Comparison of ENCODE assay signal across 17 cellular contexts in genomic region chr6:144647971-144648651, GRCh38.
DNase-seq lines count a peak whose midpoint lies in the region; ATAC-seq and TF ChIP-seq lines count a peak whose summit lies in the region.
"Had no signal": no experiment of that assay in that cellular context is flagged by ENCODE, and none has a peak within 500 bp of the region (broad histone marks: within the 10 kb centered on the region; RNA-seq: fewer than 3 reads in every experiment).

No MANE protein-coding gene starts in this region.

- H3K79me2 ChIP-seq in OCI-LY1 (ENCODE audit: insufficient read depth, low read length) (no peaks in the 10 kb centered on the region), neural cell (replicated peaks; ENCODE audit: insufficient read depth, low read length) (no peaks in the 10 kb centered on the region)

- H3K27ac ChIP-seq in OCI-LY1 (ENCODE audit: low read depth, low read length, poor library complexity, severe bottlenecking) (peak overlapping the region; percentile 53), dorsolateral prefrontal cortex (no peak overlapping the region), neural cell (ENCODE audit: low read length) (no peak overlapping the region)
- H3K27ac ChIP-seq: breast epithelium, HL-60 had no signal

- H3F3A ChIP-seq in OCI-LY1 (ENCODE audit: insufficient read depth, low read length), result no peaks in the 10 kb centered on the region
- H3F3A ChIP-seq in neural cell (ENCODE audit: insufficient read depth, low read length, poor library complexity, severe bottlenecking), result no peaks in the 10 kb centered on the region

- no peak for TF ChIP-seq EP300 in neural cell (conservative IDR thresholded peaks at IDR 0.05; ENCODE audit: poor library complexity, severe bottlenecking)

- DNase-seq in DMS53 (lab: John Stamatoyannopoulos, UW) (peak; percentile 7), dorsolateral prefrontal cortex (no peak), NCI-H1436 (lab: John Stamatoyannopoulos, UW) (no peak), EL (no peak), head of caudate nucleus (no peak)
- DNase-seq: DND-41; effector CD8-positive, alpha-beta T cell; Kasumi-1; NCI-H1694; NCI-H446 treated with DMSO at 0.1 percent for 48 hours; stimulated activated CD4-positive, alpha-beta T cell treated with anti-CD3 and anti-CD28 coated beads, Interleukin-4, amount 100 ng/mL, for 4 hours had no signal

- ATAC-seq in GM19328 (IDR thresholded peaks at IDR 0.05; ENCODE audit: unreplicated experiment), result no peak

- H3K9me2 ChIP-seq in OCI-LY1 (ENCODE audit: low read depth, low read length), result no peaks in the 10 kb centered on the region
- H3K9me2 ChIP-seq in neural cell (ENCODE audit: insufficient read depth, low read length), result no peaks in the 10 kb centered on the region

- intact Hi-C loops in dorsolateral prefrontal cortex (cut with DNase I) (no loop called here), head of caudate nucleus (cut with DNase I) (no loop called here)

- peak; percentile 37; the same call in 1 of the 2 replicates for TF ChIP-seq CTCF in OCI-LY1 (IDR thresholded peaks at IDR 0.05; ENCODE audit: low read length)
- peak in 37 of 56 donors; percentile 6 to 61 (median 32) for TF ChIP-seq CTCF in dorsolateral prefrontal cortex (IDR thresholded peaks at IDR 0.05 in 54 of 56, conservative IDR thresholded peaks at IDR 0.05 in 2 of 56; ENCODE audit: low read depth in 1 of 56, partially characterized antibody in 56 of 56)
- peak; percentile 38 for TF ChIP-seq CTCF in neural cell (IDR thresholded peaks at IDR 0.05; ENCODE audit: poor library complexity, severe bottlenecking)

- peaks cover 60% of the 10 kb centered on the region for H3K4me1 ChIP-seq in OCI-LY1 (ENCODE audit: insufficient read depth, low read length, severe bottlenecking)
- H3K4me1 ChIP-seq: breast epithelium had no signal

- H4K20me1 ChIP-seq in OCI-LY1 (ENCODE audit: insufficient read depth, low read length), result no peaks in the 10 kb centered on the region
- no peaks in the 10 kb centered on the region for H4K20me1 ChIP-seq in neural cell (ENCODE audit: insufficient read depth)

- H2AFZ ChIP-seq in OCI-LY1 (ENCODE audit: low read length) (no peak overlapping the region), neural cell (ENCODE audit: low read depth, low read length) (no peak overlapping the region)

- no peak overlapping the region for H3K4me3 ChIP-seq in OCI-LY1 (ENCODE audit: low read depth, low read length, poor library complexity, severe bottlenecking)
- no peak overlapping the region for H3K4me3 ChIP-seq in dorsolateral prefrontal cortex
- H3K4me3 ChIP-seq in neural cell (ENCODE audit: low read length), result no peak overlapping the region
- H3K4me3 ChIP-seq: breast epithelium, lung had no signal

- H3K9me3 ChIP-seq in OCI-LY1 (ENCODE audit: low read length) (no peaks in the 10 kb centered on the region), neural cell (ENCODE audit: low read length) (no peaks in the 10 kb centered on the region)
- H3K9me3 ChIP-seq: breast epithelium had no signal

- H3K9ac ChIP-seq in OCI-LY1 (ENCODE audit: low read length), result no peak overlapping the region
- no peak overlapping the region for H3K9ac ChIP-seq in neural cell (ENCODE audit: low read length)

- H3K27me3 ChIP-seq in OCI-LY1 (ENCODE audit: insufficient read depth, low read length) (no peaks in the 10 kb centered on the region), dorsolateral prefrontal cortex (no peaks in the 10 kb centered on the region), neural cell (ENCODE audit: insufficient read depth, low read depth, low read length) (no peaks in the 10 kb centered on the region)
- H3K27me3 ChIP-seq: breast epithelium had no signal

- H3K36me3 ChIP-seq in OCI-LY1 (ENCODE audit: insufficient read depth, low read length) (no peaks in the 10 kb centered on the region; the same call in 1 of the 2 replicates), neural cell (ENCODE audit: insufficient read depth, low read length) (no peaks in the 10 kb centered on the region)
- H3K36me3 ChIP-seq: breast epithelium had no signal

- TF ChIP-seq RAD21 in neural cell (conservative IDR thresholded peaks at IDR 0.05), result no peak

- H3K4me2 ChIP-seq in OCI-LY1 (ENCODE audit: low read length) (no peak overlapping the region), neural cell (ENCODE audit: low read length) (no peak overlapping the region)

TF ChIP-seq in neural cell, 6 proteins besides CTCF, POLR2A, EP300 and RAD21:
- TF ChIP-seq TAF1 (IDR thresholded peaks at IDR 0.05; ENCODE audit: low read depth), result no peak
- no peak for TF ChIP-seq MXI1 (conservative IDR thresholded peaks at IDR 0.05; ENCODE audit: poor library complexity, severe bottlenecking)
- TF ChIP-seq SMC3 (conservative IDR thresholded peaks at IDR 0.05; ENCODE audit: poor library complexity), result peak; percentile 51
- no peak for TF ChIP-seq POLR2AphosphoS5 (IDR thresholded peaks at IDR 0.05)
- TF ChIP-seq REST (IDR thresholded peaks at IDR 0.05; ENCODE audit: borderline replicate concordance), result no peak
TF ChIP-seq in neural cell: peak in this region for 1.
